In the genomic region with DNA sequence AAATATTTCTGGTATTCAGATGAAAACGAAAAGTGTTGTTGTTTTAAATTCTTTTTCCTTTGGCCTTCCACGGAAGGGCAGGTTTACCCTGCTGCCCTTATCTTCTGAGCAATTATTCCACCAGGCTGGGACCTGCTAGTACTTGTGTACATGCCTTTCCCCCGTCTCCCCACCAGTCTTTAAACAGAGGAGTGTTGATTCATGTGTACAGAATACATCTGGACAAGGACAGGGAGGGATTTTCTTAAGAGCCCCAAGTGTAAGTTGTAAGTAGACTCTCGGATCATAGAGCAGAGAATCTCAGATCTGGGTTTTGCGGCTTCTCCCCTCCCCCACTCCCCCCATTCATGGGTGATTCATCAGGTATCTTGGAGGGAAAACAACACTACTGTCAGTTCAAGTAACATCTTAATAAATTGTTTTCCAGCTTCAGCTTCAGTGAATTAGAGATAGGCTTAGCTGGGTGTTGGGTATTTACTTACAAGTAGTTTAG, we compare ENCODE assay signal across 1 cellular context.
TF ChIP-seq lines count a peak whose summit lies in the region.

No MANE protein-coding gene starts in this region.

TF ChIP-seq in HepG2, 621 proteins besides CTCF, POLR2A, EP300 and RAD21 (continued from another document):
- TF ChIP-seq ZNF614 (CRISPR knock-in tag; IDR thresholded peaks at IDR 0.05; ENCODE audit: borderline replicate concordance): 0 out of 2 replicates have a peak, but pooled peaks have one; percentile 29
- TF ChIP-seq NFATC3 (CRISPR knock-in tag; IDR thresholded peaks at IDR 0.05): no peak
- TF ChIP-seq GLI4 (CRISPR knock-in tag; IDR thresholded peaks at IDR 0.05; ENCODE audit: borderline replicate concordance): no peak
- no peak for TF ChIP-seq ZBTB1 (CRISPR knock-in tag; IDR thresholded peaks at IDR 0.05; ENCODE audit: borderline replicate concordance)
- TF ChIP-seq ZBTB20 (CRISPR knock-in tag; IDR thresholded peaks at IDR 0.05; ENCODE audit: borderline replicate concordance, low read depth): no peak
- no peak for TF ChIP-seq PAX8 (CRISPR knock-in tag; IDR thresholded peaks at IDR 0.05; ENCODE audit: borderline replicate concordance)
- no peak for TF ChIP-seq HOXA3 (CRISPR knock-in tag; IDR thresholded peaks at IDR 0.05)
- no peak for TF ChIP-seq HMGA1 (CRISPR knock-in tag; conservative IDR thresholded peaks at IDR 0.05)
- peak; percentile 87 for TF ChIP-seq FOXP4 (CRISPR knock-in tag; IDR thresholded peaks at IDR 0.05)
- TF ChIP-seq, protein P1, sequence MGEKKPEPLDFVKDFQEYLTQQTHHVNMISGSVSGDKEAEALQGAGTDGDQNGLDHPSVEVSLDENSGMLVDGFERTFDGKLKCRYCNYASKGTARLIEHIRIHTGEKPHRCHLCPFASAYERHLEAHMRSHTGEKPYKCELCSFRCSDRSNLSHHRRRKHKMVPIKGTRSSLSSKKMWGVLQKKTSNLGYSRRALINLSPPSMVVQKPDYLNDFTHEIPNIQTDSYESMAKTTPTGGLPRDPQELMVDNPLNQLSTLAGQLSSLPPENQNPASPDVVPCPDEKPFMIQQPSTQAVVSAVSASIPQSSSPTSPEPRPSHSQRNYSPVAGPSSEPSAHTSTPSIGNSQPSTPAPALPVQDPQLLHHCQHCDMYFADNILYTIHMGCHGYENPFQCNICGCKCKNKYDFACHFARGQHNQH (CRISPR knock-in tag; IDR thresholded peaks at IDR 0.05): 0 out of 2 replicates have a peak, but pooled peaks have one; percentile 24
- no peak for TF ChIP-seq CENPT (CRISPR knock-in tag; IDR thresholded peaks at IDR 0.05; ENCODE audit: low read depth)
- TF ChIP-seq ISL2 (CRISPR knock-in tag; IDR thresholded peaks at IDR 0.05): peak; percentile 73
- TF ChIP-seq PAXIP1 (CRISPR knock-in tag; conservative IDR thresholded peaks at IDR 0.05): peak; percentile 45; the same call in 1 of the 2 replicates
- no peak for TF ChIP-seq MAZ (IDR thresholded peaks at IDR 0.05; ENCODE audit: borderline replicate concordance, low read depth, low read length)
- no peak for TF ChIP-seq MAZ (CRISPR knock-in tag; IDR thresholded peaks at IDR 0.05; ENCODE audit: low read depth)
- no peak for TF ChIP-seq PAF1 (CRISPR knock-in tag; IDR thresholded peaks at IDR 0.05)
- no peak for TF ChIP-seq GTF3A (CRISPR knock-in tag; conservative IDR thresholded peaks at IDR 0.05)
- TF ChIP-seq ZNF703 (CRISPR knock-in tag; IDR thresholded peaks at IDR 0.05; ENCODE audit: borderline replicate concordance): no peak
- TF ChIP-seq SALL1 (CRISPR knock-in tag; IDR thresholded peaks at IDR 0.05): peak; percentile 22; the same call in 1 of the 2 replicates
- no peak for TF ChIP-seq NR3C1 (CRISPR knock-in tag; IDR thresholded peaks at IDR 0.05)
- no peak for TF ChIP-seq KMT2B (CRISPR knock-in tag; IDR thresholded peaks at IDR 0.05)
- TF ChIP-seq, protein P2, sequence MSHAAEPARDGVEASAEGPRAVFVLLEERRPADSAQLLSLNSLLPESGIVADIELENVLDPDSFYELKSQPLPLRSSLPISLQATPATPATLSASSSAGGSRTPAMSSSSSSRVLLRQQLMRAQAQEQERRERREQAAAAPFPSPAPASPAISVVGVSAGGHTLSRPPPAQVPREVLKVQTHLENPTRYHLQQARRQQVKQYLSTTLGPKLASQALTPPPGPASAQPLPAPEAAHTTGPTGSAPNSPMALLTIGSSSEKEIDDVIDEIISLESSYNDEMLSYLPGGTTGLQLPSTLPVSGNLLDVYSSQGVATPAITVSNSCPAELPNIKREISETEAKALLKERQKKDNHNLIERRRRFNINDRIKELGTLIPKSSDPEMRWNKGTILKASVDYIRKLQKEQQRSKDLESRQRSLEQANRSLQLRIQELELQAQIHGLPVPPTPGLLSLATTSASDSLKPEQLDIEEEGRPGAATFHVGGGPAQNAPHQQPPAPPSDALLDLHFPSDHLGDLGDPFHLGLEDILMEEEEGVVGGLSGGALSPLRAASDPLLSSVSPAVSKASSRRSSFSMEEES (CRISPR knock-in tag; IDR thresholded peaks at IDR 0.05): no peak
- TF ChIP-seq ZNF382 (CRISPR knock-in tag; IDR thresholded peaks at IDR 0.05; ENCODE audit: borderline replicate concordance): no peak
- no peak for TF ChIP-seq HOXA7 (CRISPR knock-in tag; IDR thresholded peaks at IDR 0.05)
- 0 out of 2 replicates have a peak, but pooled peaks have one; percentile 25 for TF ChIP-seq ATF7-NPFF (CRISPR knock-in tag; IDR thresholded peaks at IDR 0.05; ENCODE audit: low read depth)
- peak; percentile 34; the same call in 1 of the 2 replicates for TF ChIP-seq GATA4 (IDR thresholded peaks at IDR 0.05; ENCODE audit: borderline replicate concordance, low read depth)
